27 cellular contexts compared by ENCODE assay signal in genomic region chr16:46875243-46875642, GRCh38.
"Had no signal": no experiment of that assay in that cellular context is flagged by ENCODE, and none has a peak within 500 bp of the region (broad histone marks: within the 10 kb centered on the region; RNA-seq: fewer than 3 reads in every experiment).

No MANE protein-coding gene starts in this region.

- H3K4me3 Mint-ChIP-seq: immature natural killer cell; naive thymus-derived CD8-positive, alpha-beta T cell; nephron; neural crest cell; stimulated activated naive B cell treated with anti-CD40 and anti-IgM and Interleukin-4, amounts not matched to agents 10 μg/mL and 1 μg/mL and 100 μg/mL, for 72 hours; type B pancreatic cell had no signal

- H3K36me3 ChIP-seq: left lung, lower lobe of right lung, pancreas, right atrium auricular region, suprapubic skin, thoracic aorta, tibial artery, uterus had no signal

- H3K36me3 Mint-ChIP-seq: immature natural killer cell; naive thymus-derived CD8-positive, alpha-beta T cell; stimulated activated naive B cell treated with anti-CD40 and anti-IgM and Interleukin-4, amounts not matched to agents 10 μg/mL and 1 μg/mL and 100 μg/mL, for 72 hours; type B pancreatic cell had no signal

- H3K9me3 Mint-ChIP-seq: immature natural killer cell; naive thymus-derived CD8-positive, alpha-beta T cell; nephron; neural crest cell; stimulated activated naive B cell treated with anti-CD40 and anti-IgM and Interleukin-4, amounts not matched to agents 10 μg/mL and 1 μg/mL and 100 μg/mL, for 72 hours; type B pancreatic cell had no signal

- H3K27me3 Mint-ChIP-seq: stimulated activated naive B cell treated with anti-CD40 and anti-IgM and Interleukin-4, amounts not matched to agents 10 μg/mL and 1 μg/mL and 100 μg/mL, for 72 hours had no signal

- H3K27me3 ChIP-seq: left lung, pancreas, right atrium auricular region, suprapubic skin, uterus had no signal

- H3K4me1 ChIP-seq: lower lobe of right lung, right atrium auricular region, suprapubic skin, tibial artery, uterus had no signal

- ATAC-seq: left colon; left lung; lower lobe of right lung; naive thymus-derived CD8-positive, alpha-beta T cell; stimulated activated naive B cell treated with anti-CD40 and anti-IgM and Interleukin-4, amounts not matched to agents 10 μg/mL and 1 μg/mL and 100 μg/mL, for 72 hours; stimulated activated naive CD8-positive, alpha-beta T cell treated with anti-CD3 and anti-CD28 coated beads, Interleukin-15, Interleukin-2, amounts not matched to agents 100 U/mL and 50 U/mL, for 24 hours had no signal

- DNase-seq: hypothalamus; immature natural killer cell; kidney; left colon; left lung; lower lobe of right lung; mammary epithelial cell; mesenchymal stem cell; naive thymus-derived CD8-positive, alpha-beta T cell; nucleus accumbens; pancreas; posterior cingulate gyrus; stimulated activated CD4-positive, alpha-beta T cell treated with anti-CD3 and anti-CD28 coated beads, Interleukin-12 subunit alpha, Interleukin-12 subunit beta, amount 100 ng/mL, for 4 hours; stimulated activated CD4-positive, alpha-beta T cell treated with anti-CD3 and anti-CD28 coated beads, Interleukin-15, amount 100 ng/mL, for 24 hours; stimulated activated CD4-positive, alpha-beta T cell treated with anti-CD3 and anti-CD28 coated beads, Interleukin-2, amount 100 ng/mL, for 24 hours; stimulated activated CD4-positive, alpha-beta T cell treated with anti-CD3 and anti-CD28 coated beads, Interleukin-4, amount 100 ng/mL, for 1 hour; stimulated activated naive B cell treated with anti-CD40 and anti-IgM and Interleukin-4, amounts not matched to agents 10 μg/mL and 1 μg/mL and 100 μg/mL, for 72 hours; stimulated activated naive CD8-positive, alpha-beta T cell treated with anti-CD3 and anti-CD28 coated beads, Interleukin-15, Interleukin-2, amounts not matched to agents 100 U/mL and 50 U/mL, for 24 hours; tibial artery; uterus had no signal

- H3K27ac ChIP-seq: left lung, lower lobe of right lung, right atrium auricular region, skin epidermis, suprapubic skin, thoracic aorta, tibial artery, uterus had no signal

- H3K9me3 ChIP-seq: left lung, lower lobe of right lung, pancreas, right atrium auricular region, suprapubic skin, thoracic aorta, tibial artery, uterus had no signal

- H3K4me3 ChIP-seq: left lung, lower lobe of right lung, pancreas, right atrium auricular region, skin epidermis, suprapubic skin, thoracic aorta, tibial artery, uterus had no signal

- H3K27ac Mint-ChIP-seq: immature natural killer cell; naive thymus-derived CD8-positive, alpha-beta T cell; stimulated activated naive B cell treated with anti-CD40 and anti-IgM and Interleukin-4, amounts not matched to agents 10 μg/mL and 1 μg/mL and 100 μg/mL, for 72 hours; type B pancreatic cell had no signal

- H3K4me1 Mint-ChIP-seq: immature natural killer cell; stimulated activated naive B cell treated with anti-CD40 and anti-IgM and Interleukin-4, amounts not matched to agents 10 μg/mL and 1 μg/mL and 100 μg/mL, for 72 hours had no signal
